In genomic region chr22:30227438-30228228, GRCh38 we compare ENCODE assay signal across 1 cellular context.
TF ChIP-seq lines count a peak whose summit lies in the region.

No MANE protein-coding gene starts in this region.

TF ChIP-seq in IMR-90, 13 proteins besides CTCF, POLR2A, EP300 and RAD21:
- no peak for TF ChIP-seq SMC3 (IDR thresholded peaks at IDR 0.05; ENCODE audit: low read depth, low read length)
- no peak for TF ChIP-seq CEBPB (IDR thresholded peaks at IDR 0.05; ENCODE audit: low read depth, low read length)
- no peak for TF ChIP-seq MAZ (IDR thresholded peaks at IDR 0.05; ENCODE audit: borderline replicate concordance, low read depth, low read length)
- TF ChIP-seq CHD1 (IDR thresholded peaks at IDR 0.05; ENCODE audit: low read depth, low read length) = no peak
